10 cellular contexts compared by ENCODE assay signal in the genomic region with DNA sequence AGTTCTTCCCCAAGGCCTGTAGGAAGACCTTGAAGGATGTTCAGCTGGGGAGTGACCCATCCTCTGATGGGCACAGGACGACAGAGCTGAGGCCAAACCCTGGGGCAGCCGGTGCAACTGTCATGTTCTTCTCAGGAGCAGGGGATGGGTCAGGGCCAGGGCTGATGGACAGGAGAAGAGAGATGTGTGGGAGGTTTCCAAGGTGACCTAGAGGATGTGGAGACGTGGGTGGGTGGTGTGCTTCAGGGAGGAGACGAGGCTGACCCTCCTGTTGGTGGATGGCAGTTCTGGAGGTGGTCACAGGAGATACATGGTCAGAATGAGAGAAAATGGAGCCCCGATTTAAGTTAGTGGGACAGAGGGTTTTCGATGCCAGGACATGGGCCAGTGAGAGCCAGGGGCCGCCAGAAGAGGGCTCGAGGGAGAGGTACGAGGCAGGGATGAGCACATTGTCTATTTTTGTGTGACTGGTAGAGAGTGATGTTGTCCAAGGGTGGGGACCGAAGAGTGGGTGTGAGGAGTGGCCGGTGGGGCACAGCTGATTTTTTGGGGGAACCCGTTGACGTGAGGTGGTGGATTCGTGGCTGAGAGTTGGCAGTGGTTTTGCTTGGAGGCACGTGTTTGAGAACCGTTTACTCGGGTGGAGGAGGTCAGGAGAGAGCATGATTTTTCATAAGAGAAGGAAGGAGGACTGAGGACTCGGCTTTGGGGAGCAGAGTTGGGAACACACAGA. TPM values are rescaled to one million over a fixed set of nuclear protein-coding genes. Genes with fewer than 3 reads are reported as not detected.
DNase-seq lines count a peak whose midpoint lies in the region; ATAC-seq and TF ChIP-seq lines count a peak whose summit lies in the region.
"Had no signal": no experiment of that assay in that cellular context is flagged by ENCODE, and none has a peak within 500 bp of the region (broad histone marks: within the 10 kb centered on the region; RNA-seq: fewer than 3 reads in every experiment).

No MANE protein-coding gene starts in this region.

- H3K9ac ChIP-seq in OCI-LY1 (ENCODE audit: low read length) = peak overlapping the region; percentile 63

- no peaks in the 10 kb centered on the region for H3K9me2 ChIP-seq in OCI-LY1 (ENCODE audit: low read depth, low read length)

- H3K4me3 Mint-ChIP-seq in activated T-cell treated with anti-CD3 and anti-CD28 coated beads, Interleukin-2, amount 50 U/mL, for 4 hours = peak overlapping the region; percentile 61
- no peak overlapping the region for H3K4me3 Mint-ChIP-seq in progenitor cell of endocrine pancreas (ENCODE audit: low read depth)

- ATAC-seq in activated T-cell treated with anti-CD3 and anti-CD28 coated beads, Interleukin-2, amount 50 U/mL, for 4 hours = no peak
- no peak for ATAC-seq in GM21390 (IDR thresholded peaks at IDR 0.05; ENCODE audit: unreplicated experiment)
- ATAC-seq in HG03432 (IDR thresholded peaks at IDR 0.05; ENCODE audit: unreplicated experiment) = no peak

- peak overlapping the region; percentile 97 for H3K27ac ChIP-seq in OCI-LY1 (ENCODE audit: low read depth, low read length, poor library complexity, severe bottlenecking)
- H3K27ac ChIP-seq in cingulate gyrus (ENCODE audit: low read depth, low read length) = peak overlapping the region; percentile 54

- H3K4me3 ChIP-seq in OCI-LY1 (ENCODE audit: low read depth, low read length, poor library complexity, severe bottlenecking) = peak overlapping the region; percentile 45

- TF ChIP-seq CTCF in OCI-LY1 (IDR thresholded peaks at IDR 0.05; ENCODE audit: low read length) (no peak), progenitor cell of endocrine pancreas (IDR thresholded peaks at IDR 0.05; ENCODE audit: unreplicated experiment) (no peak)

- H3K9me3 ChIP-seq in OCI-LY1 (ENCODE audit: low read length) = no peaks in the 10 kb centered on the region

- peaks cover 79% of the 10 kb centered on the region for H3K4me1 Mint-ChIP-seq in activated T-cell treated with anti-CD3 and anti-CD28 coated beads, Interleukin-2, amount 50 U/mL, for 4 hours (ENCODE audit: low read depth)
- peaks cover 10% of the 10 kb centered on the region for H3K4me1 Mint-ChIP-seq in progenitor cell of endocrine pancreas (ENCODE audit: low read depth)

- H3K4me1 ChIP-seq in OCI-LY1 (ENCODE audit: insufficient read depth, low read length, severe bottlenecking) = peaks cover 85% of the 10 kb centered on the region

- H3K36me3 ChIP-seq in OCI-LY1 (ENCODE audit: insufficient read depth, low read length) = peaks cover 5% of the 10 kb centered on the region; the same call in 1 of the 2 replicates

- no peaks in the 10 kb centered on the region for H3K27me3 Mint-ChIP-seq in activated T-cell treated with anti-CD3 and anti-CD28 coated beads, Interleukin-2, amount 50 U/mL, for 4 hours (ENCODE audit: low read depth)
- no peaks in the 10 kb centered on the region for H3K27me3 Mint-ChIP-seq in progenitor cell of endocrine pancreas

- H3K9me3 Mint-ChIP-seq in activated T-cell treated with anti-CD3 and anti-CD28 coated beads, Interleukin-2, amount 50 U/mL, for 4 hours = no peaks in the 10 kb centered on the region
- H3K9me3 Mint-ChIP-seq in progenitor cell of endocrine pancreas (ENCODE audit: low read depth) = no peaks in the 10 kb centered on the region

- H3K27me3 ChIP-seq in OCI-LY1 (ENCODE audit: insufficient read depth, low read length) = no peaks in the 10 kb centered on the region

- DNase-seq in activated T-cell treated with anti-CD3 and anti-CD28 coated beads, Interleukin-2, amount 50 U/mL, for 4 hours = no peak
- no peak for DNase-seq in activated T-cell treated with anti-CD3 and anti-CD28 coated beads for 4 hours
- no peak for DNase-seq in progenitor cell of endocrine pancreas (ENCODE audit: low spot score, unreplicated experiment)
- DNase-seq in EL = no peak
- DNase-seq: ACHN, cortex of kidney had no signal

- no peaks in the 10 kb centered on the region for H4K20me1 ChIP-seq in OCI-LY1 (ENCODE audit: insufficient read depth, low read length)

- peaks cover 49% of the 10 kb centered on the region for H3K79me2 ChIP-seq in OCI-LY1 (ENCODE audit: insufficient read depth, low read length)

- H2AFZ ChIP-seq in OCI-LY1 (ENCODE audit: low read length) = no peak overlapping the region

- peak overlapping the region; percentile 50 for H3K27ac Mint-ChIP-seq in progenitor cell of endocrine pancreas

- H3K36me3 Mint-ChIP-seq in activated T-cell treated with anti-CD3 and anti-CD28 coated beads, Interleukin-2, amount 50 U/mL, for 4 hours (ENCODE audit: insufficient read depth) = no peaks in the 10 kb centered on the region
- no peaks in the 10 kb centered on the region for H3K36me3 Mint-ChIP-seq in progenitor cell of endocrine pancreas (ENCODE audit: insufficient read depth)

- peak overlapping the region; percentile 58 for H3K4me2 ChIP-seq in OCI-LY1 (ENCODE audit: low read length)

- no peaks in the 10 kb centered on the region for H3F3A ChIP-seq in OCI-LY1 (ENCODE audit: insufficient read depth, low read length)

RNA-seq across cellular contexts. Expression of a gene that starts 14.6 kb away (rescaled TPM):
- 10 to 100 TPM; 29.8 to 31.1 (median 29.9) TPM for total RNA-seq in activated T-cell treated with anti-CD3 and anti-CD28 coated beads, Interleukin-2, amount 50 U/mL, for 4 hours
- 23.2 and 24.2 TPM in 2 replicates for total RNA-seq in progenitor cell of endocrine pancreas

RNA-seq across cellular contexts. Expression of a gene that starts 39.0 kb away (rescaled TPM):
- 10 to 100 TPM; 41.4 to 47.3 (median 44.9) TPM for total RNA-seq in activated T-cell treated with anti-CD3 and anti-CD28 coated beads, Interleukin-2, amount 50 U/mL, for 4 hours
- total RNA-seq in progenitor cell of endocrine pancreas = 59.2 and 62.0 TPM in 2 replicates
